15 cellular contexts compared by ENCODE assay signal in genomic region chr15:58528197-58528870, GRCh38.
A peak's percentile ranks its signal among the peaks of the same experiment; 100 is the strongest.
DNase-seq lines count a peak whose midpoint lies in the region; ATAC-seq and TF ChIP-seq lines count a peak whose summit lies in the region.
"Had no signal": no experiment of that assay in that cellular context is flagged by ENCODE, and none has a peak within 500 bp of the region (broad histone marks: within the 10 kb centered on the region; RNA-seq: fewer than 3 reads in every experiment).

No MANE protein-coding gene starts in this region.

- intact Hi-C loops in left lung (cut with DNase I) (no loop called here), transverse colon (cut with DNase I; ENCODE audit: low total_unique reads) (no loop called here), posterior vena cava (cut with DNase I) (no loop called here)

- 12 to 55% methylated on average over 3 to 12 of the region's 12 CpGs for WGBS in transverse colon (ENCODE audit: low coverage in 1 of 2), 2 donors

- H3K9ac ChIP-seq in fibroblast of lung (ENCODE audit: insufficient read depth, low read length), result no peak overlapping the region

- in situ Hi-C loops in transverse colon (cut with MboI; ENCODE audit: low pct_ligation_motif_present in 1 of 4, low pct_unique_long_range_greater_than_20kb in 1 of 4, low sequenced_read_pairs in 3 of 4), result no loop called here

- H3K4me3 ChIP-seq in fibroblast of lung (replicated peaks in 1 of 4; ENCODE audit: control extremely low read depth in 1 of 4, insufficient read depth in 1 of 4, low read depth in 3 of 4, low read length in 4 of 4) (no peak overlapping the region), left lung (no peak overlapping the region), transverse colon (no peak overlapping the region)

- no peak overlapping the region for H3K4me2 ChIP-seq in fibroblast of lung (ENCODE audit: extremely low read depth, insufficient read depth, low read length)

- DNase-seq in NCI-H2171 treated with DMSO at 0.1 percent for 48 hours (lab: John Stamatoyannopoulos, UW), result peak; percentile 10
- no peak for DNase-seq in NCI-H2171 (lab: John Stamatoyannopoulos, UW)
- peak; percentile 24 to 82 for DNase-seq in fibroblast of lung (ENCODE audit: low read depth in 2 of 2)
- no peak for DNase-seq in left lung
- DNase-seq in transverse colon, result peak; percentile 38
- DNase-seq in posterior vena cava (ENCODE audit: low spot score), result no peak
- no peak for DNase-seq in D341Med (ENCODE audit: low spot score)
- DNase-seq: activated T-cell treated with anti-CD3 and anti-CD28 coated beads for 4 hours, caudate nucleus, foreskin keratinocyte, NCI-H2029 treated with DMSO at 0.1 percent for 48 hours, retina, T-helper 9 cell had no signal

- H3K27me3 ChIP-seq in fibroblast of lung (ENCODE audit: control insufficient read depth, insufficient read depth, low read length), result no peaks in the 10 kb centered on the region
- no peaks in the 10 kb centered on the region for H3K27me3 ChIP-seq in left lung
- H3K27me3 ChIP-seq in transverse colon, result no peaks in the 10 kb centered on the region
- H3K27me3 ChIP-seq: foreskin keratinocyte had no signal

- ATAC-seq in left lung, result peak; percentile 64
- ATAC-seq in HG02884 (IDR thresholded peaks at IDR 0.05; ENCODE audit: unreplicated experiment), result no peak
- ATAC-seq: foreskin keratinocyte had no signal

- TF ChIP-seq EP300 in transverse colon (IDR thresholded peaks at IDR 0.05; ENCODE audit: low read depth), result no peak

- H2AFZ ChIP-seq in fibroblast of lung (ENCODE audit: low read length), result no peak overlapping the region

- H3K9me3 ChIP-seq in fibroblast of lung (ENCODE audit: control insufficient read depth, insufficient read depth, low read depth, low read length), result no peaks in the 10 kb centered on the region
- no peaks in the 10 kb centered on the region for H3K9me3 ChIP-seq in left lung
- H3K9me3 ChIP-seq in transverse colon, result no peaks in the 10 kb centered on the region

- TF ChIP-seq POLR2A in transverse colon (IDR thresholded peaks at IDR 0.05), result no peak

- TF ChIP-seq CTCF in fibroblast of lung (conservative IDR thresholded peaks at IDR 0.05 in 1 of 2, IDR thresholded peaks at IDR 0.05 in 1 of 2; ENCODE audit: low read depth in 1 of 2, low read length in 2 of 2) (no peak), left lung (IDR thresholded peaks at IDR 0.05) (no peak), transverse colon (IDR thresholded peaks at IDR 0.05) (no peak)

- H3K79me2 ChIP-seq in fibroblast of lung (ENCODE audit: control insufficient read depth, insufficient read depth, low read length), result no peaks in the 10 kb centered on the region

- H3K36me3 ChIP-seq in fibroblast of lung (ENCODE audit: control insufficient read depth, insufficient read depth, low read length) (no peaks in the 10 kb centered on the region), left lung (no peaks in the 10 kb centered on the region), transverse colon (no peaks in the 10 kb centered on the region)

- no peaks in the 10 kb centered on the region for H4K20me1 ChIP-seq in fibroblast of lung (ENCODE audit: control insufficient read depth, extremely low read depth, insufficient read depth, low read length)

- no peaks in the 10 kb centered on the region for H3K4me1 ChIP-seq in fibroblast of lung (ENCODE audit: control insufficient read depth, extremely low read depth, insufficient read depth, low read length)
- peaks cover 0 to 47% of the 10 kb centered on the region in 2 donors for H3K4me1 ChIP-seq in left lung
- H3K4me1 ChIP-seq in transverse colon, result peaks cover 0 to 20% (median 12%) of the 10 kb centered on the region in 4 donors
- H3K4me1 ChIP-seq: foreskin keratinocyte had no signal

- H3K27ac ChIP-seq in fibroblast of lung (ENCODE audit: insufficient read depth, low read length), result no peak overlapping the region
- no peak overlapping the region for H3K27ac ChIP-seq in left lung
- peak overlapping the region; percentile 13 to 66 (median 58) for H3K27ac ChIP-seq in transverse colon
- H3K27ac ChIP-seq: 22Rv1, foreskin keratinocyte had no signal

Comparison
In these comparisons a context has a peak if more than half of its experiments do, and no peak if none do; other contexts are left out.
1. DNase-seq: peak in NCI-H2171 treated with DMSO at 0.1 percent for 48 hours (single experiment), fibroblast of lung (2 of 2) and transverse colon (single experiment); none in NCI-H2171 (single experiment), left lung (0 of 2), posterior vena cava (single experiment) and D341Med (single experiment).
2. H3K27ac ChIP-seq: peak in transverse colon (4 of 4); none in fibroblast of lung (single experiment) and left lung (0 of 2).